In genomic region chr6:138526822-138527235, GRCh38 we compare ENCODE assay signal across 14 cellular contexts. TPM values are rescaled to one million over a fixed set of nuclear protein-coding genes. Genes with fewer than 3 reads are reported as not detected.
DNase-seq lines count a peak whose midpoint lies in the region; ATAC-seq and TF ChIP-seq lines count a peak whose summit lies in the region.
"Had no signal": no experiment of that assay in that cellular context is flagged by ENCODE, and none has a peak within 500 bp of the region (broad histone marks: within the 10 kb centered on the region; RNA-seq: fewer than 3 reads in every experiment).

No MANE protein-coding gene starts in this region.

- intact Hi-C loops in A673 (cut with micrococcal nuclease; ENCODE audit: unreplicated experiment) (loop anchor here (2.0 kb wide), 1 partner anchor 14 kb away; no protein-coding TSS in a partner anchor), mammary epithelial cell (cut with micrococcal nuclease) (no loop called here)

- H3K9me3 ChIP-seq in A673 (ENCODE audit: low read depth, low read length, poor library complexity, severe bottlenecking) = no peaks in the 10 kb centered on the region
- no peaks in the 10 kb centered on the region for H3K9me3 ChIP-seq in mammary epithelial cell (replicated peaks; ENCODE audit: insufficient read depth, low read length)

- in situ Hi-C loops in mammary epithelial cell (cut with MboI; ENCODE audit: low sequenced_read_pairs in 2 of 2) = loop anchor here in 1 of 2 donors (10.0 kb wide), 1 partner anchor 412 kb away; no protein-coding TSS in a partner anchor

- H4K20me1 ChIP-seq in mammary epithelial cell (ENCODE audit: insufficient read depth, low read length) = no peaks in the 10 kb centered on the region

- H3K36me3 ChIP-seq in A673 (ENCODE audit: insufficient read depth, low read length, poor library complexity, severe bottlenecking) (no peaks in the 10 kb centered on the region), mammary epithelial cell (ENCODE audit: insufficient read depth, low read length) (no peaks in the 10 kb centered on the region)

- H3K4me3 ChIP-seq in A673 (ENCODE audit: low read depth, low read length, poor library complexity, severe bottlenecking) = peak overlapping the region; percentile 36
- no peak overlapping the region for H3K4me3 ChIP-seq in mammary epithelial cell (replicated peaks in 1 of 3; ENCODE audit: insufficient read depth in 1 of 3, low read depth in 2 of 3, low read length in 3 of 3)

- no peaks in the 10 kb centered on the region for H3K27me3 ChIP-seq in A673 (replicated peaks; ENCODE audit: insufficient read depth, low read depth, low read length, poor library complexity)
- no peaks in the 10 kb centered on the region for H3K27me3 ChIP-seq in mammary epithelial cell (ENCODE audit: insufficient read depth, low read length)

- DNase-seq in A673 (ENCODE audit: low spot score) (peak; percentile 50), NCI-H146 (lab: John Stamatoyannopoulos, UW) (peak; percentile 68), mammary epithelial cell (no peak), left lobe of liver (ENCODE audit: low spot score) (no peak), SIG-M5 (lab: John Stamatoyannopoulos, UW) (no peak), GF-D8 (lab: John Stamatoyannopoulos, UW) (no peak)
- DNase-seq: activated CD8-positive, alpha-beta T cell treated with anti-CD3 and anti-CD28 coated beads, Interleukin-2, amount 10 ng/mL, durations not matched to agents 7 days and 5 days; activated naive CD4-positive, alpha-beta T cell treated with anti-CD3 and anti-CD28 coated beads, Interleukin-2, amount 50 U/mL, for 16 hours; DND-41; NCI-H187 treated with DMSO at 0.1 percent for 48 hours; stimulated activated naive CD4-positive, alpha-beta T cell treated with Interleukin-2 at 50 U/mL for 16 hours had no signal

- peaks cover 44% of the 10 kb centered on the region for H3K79me2 ChIP-seq in mammary epithelial cell (ENCODE audit: insufficient read depth, low read length)

- POLR2A ChIA-PET in A673 (lab: Charles Lee; ENCODE audit: low non-redundant PET) = no interaction called here

- CTCF ChIA-PET in A673 (lab: Charles Lee) (interaction anchor here (0.5 kb wide), 1 partner anchor 22 kb away, joined by 4 read pairs; no protein-coding TSS in a partner anchor), mammary epithelial cell (lab: Charles Lee; ENCODE audit: low non-redundant PET) (no interaction called here)

- no peak overlapping the region for H3K4me2 ChIP-seq in mammary epithelial cell (ENCODE audit: insufficient read depth, low read depth, low read length)

- 26% methylated on average over 11 of the region's 11 CpGs for WGBS in mammary epithelial cell (ENCODE audit: low coverage, missing lambda C conversion rate)

- ATAC-seq in left lobe of liver (peak; percentile 68), GM19351 (IDR thresholded peaks at IDR 0.05; ENCODE audit: unreplicated experiment) (no peak), HG02970 (IDR thresholded peaks at IDR 0.05; ENCODE audit: low FRiP score, unreplicated experiment) (no peak)
- ATAC-seq: activated CD8-positive, alpha-beta T cell treated with anti-CD3 and anti-CD28 coated beads, Interleukin-2, amount 10 ng/mL, durations not matched to agents 7 days and 5 days had no signal

- H2AFZ ChIP-seq in mammary epithelial cell (ENCODE audit: low read depth, low read length) = peak overlapping the region; percentile 55

- H3K4me1 ChIP-seq in A673 (ENCODE audit: insufficient read depth, low read length, poor library complexity, severe bottlenecking) = peaks cover 53% of the 10 kb centered on the region
- no peaks in the 10 kb centered on the region for H3K4me1 ChIP-seq in mammary epithelial cell (ENCODE audit: insufficient read depth, low read length)

- dilution Hi-C loops in mammary epithelial cell (cut with HindIII; ENCODE audit: low sequenced_read_pairs) = no loop called here

- H3K9ac ChIP-seq in mammary epithelial cell (ENCODE audit: insufficient read depth, low read length) = no peak overlapping the region

- H3K27ac ChIP-seq in A673 (ENCODE audit: low read depth, low read length, poor library complexity, severe bottlenecking) (peak overlapping the region; percentile 36), mammary epithelial cell (ENCODE audit: insufficient read depth, low read depth, low read length) (no peak overlapping the region)

- TF ChIP-seq CTCF in A673 (conservative IDR thresholded peaks at IDR 0.05; ENCODE audit: low read depth, low read length) (no peak), mammary epithelial cell (conservative IDR thresholded peaks at IDR 0.05 in 1 of 2, IDR thresholded peaks at IDR 0.05 in 1 of 2; ENCODE audit: extremely low read depth in 1 of 2, insufficient read depth in 1 of 2, low read depth in 1 of 2, low read length in 2 of 2) (no peak)

- BruUV-seq in A673 (replicated peaks; lab: Mats Ljungman, UMichigan) (no TSS peak), mammary epithelial cell (replicated peaks; lab: Mats Ljungman, UMichigan) (no TSS peak)

RNA-seq across cellular contexts. Expression of gene NHSL1, which starts 27.5 kb away (rescaled TPM):
- total RNA-seq in A673 (2021) (29.5 and 33.1 TPM in 2 replicates), mammary epithelial cell (10 to 100 TPM; 28.3 to 34.7 TPM), left lobe of liver (59.8 TPM)
- polyA plus RNA-seq in mammary epithelial cell = 17.8 TPM
- 114 TPM for polyA minus RNA-seq in mammary epithelial cell
- polyA plus RNA-seq: IgD-negative memory B cell had no signal

Comparison
In these comparisons a context has a peak if more than half of its experiments do, and no peak if none do; other contexts are left out.
1. DNase-seq: peak in A673 (single experiment) and NCI-H146 (single experiment); none in mammary epithelial cell (single experiment), left lobe of liver (single experiment), SIG-M5 (single experiment) and GF-D8 (single experiment).